In genomic region chr12:6607751-6608591, GRCh38 we compare ENCODE assay signal across 1 cellular context.
TF ChIP-seq lines count a peak whose summit lies in the region.

No MANE protein-coding gene starts in this region.

TF ChIP-seq in GM12878, 131 proteins besides CTCF, POLR2A, EP300 and RAD21:
- TF ChIP-seq GATAD2B (conservative IDR thresholded peaks at IDR 0.05; ENCODE audit: low read depth) (0 out of 2 replicates have a peak, but pooled peaks have one; percentile 20), POU2F2 (IDR thresholded peaks at IDR 0.05; ENCODE audit: borderline replicate concordance, low read depth, low read length) (peak; percentile 81; the same call in 2 of the 3 replicates), PRDM15 (CRISPR knock-in tag; IDR thresholded peaks at IDR 0.05) (peak; percentile 7; the same call in 1 of the 2 replicates), NFIC (IDR thresholded peaks at IDR 0.05; ENCODE audit: low read depth, low read length) (peak; percentile 52; the same call in 1 of the 2 replicates), SKIL (IDR thresholded peaks at IDR 0.05; ENCODE audit: low read depth, poor library complexity, severe bottlenecking) (no peak), CHD2 (IDR thresholded peaks at IDR 0.05; ENCODE audit: borderline replicate concordance, low read depth, low read length) (peak; percentile 31; the same call in 1 of the 2 replicates), HDGF (IDR thresholded peaks at IDR 0.05) (peak; percentile 83), NBN (IDR thresholded peaks at IDR 0.05) (peak; percentile 93), IKZF1 (conservative IDR thresholded peaks at IDR 0.05) (0 out of 2 replicates have a peak, but pooled peaks have one; percentile 31), PKNOX1 (IDR thresholded peaks at IDR 0.05) (peak; percentile 95), SMARCA5 (IDR thresholded peaks at IDR 0.05) (peak; percentile 79), RUNX3 (IDR thresholded peaks at IDR 0.05; ENCODE audit: low read length) (peak; percentile 38; the same call in 1 of the 2 replicates), BMI1 (IDR thresholded peaks at IDR 0.05; ENCODE audit: borderline replicate concordance) (no peak), SREBF2 (IDR thresholded peaks at IDR 0.05; ENCODE audit: low read length) (peak; percentile 39; the same call in 1 of the 2 replicates), SMC3 (IDR thresholded peaks at IDR 0.05; ENCODE audit: borderline replicate concordance, low read length) (peak; percentile 30), YY1 (IDR thresholded peaks at IDR 0.05; ENCODE audit: low read depth, low read length) (no peak), RELA (IDR thresholded peaks at IDR 0.05; ENCODE audit: borderline replicate concordance, partially characterized antibody) (no peak), SMAD1 (IDR thresholded peaks at IDR 0.05; ENCODE audit: low read depth, partially characterized antibody) (no peak), CBFB (IDR thresholded peaks at IDR 0.05; ENCODE audit: low read depth) (no peak; the same call in 1 of the 2 replicates), MEF2B (IDR thresholded peaks at IDR 0.05; ENCODE audit: partially characterized antibody, poor library complexity, severe bottlenecking) (peak; percentile 20), NR2C2 (IDR thresholded peaks at IDR 0.05; ENCODE audit: borderline replicate concordance, control insufficient read depth, insufficient read length, low read depth) (no peak), E2F4 (IDR thresholded peaks at IDR 0.05; ENCODE audit: low read depth, low read length) (no peak), BHLHE40 (IDR thresholded peaks at IDR 0.05; ENCODE audit: borderline replicate concordance in 1 of 2, low read depth in 2 of 2, low read length in 1 of 2) (no peak), DPF2 (IDR thresholded peaks at IDR 0.05) (peak; percentile 56), EZH2 (IDR thresholded peaks at IDR 0.05; ENCODE audit: borderline replicate concordance, control insufficient read depth, low read depth, low read length) (no peak), CBX3 (IDR thresholded peaks at IDR 0.05; ENCODE audit: borderline replicate concordance, low read depth) (no peak), IKZF2 (IDR thresholded peaks at IDR 0.05) (peak; percentile 48 to 49), SP1 (IDR thresholded peaks at IDR 0.05; ENCODE audit: low read depth, low read length) (no peak), PBX3 (IDR thresholded peaks at IDR 0.05; ENCODE audit: insufficient replicate concordance, low read depth, low read length) (peak; percentile 67), EED (IDR thresholded peaks at IDR 0.05; ENCODE audit: low read depth) (peak; percentile 40; the same call in 1 of the 2 replicates), MYB (IDR thresholded peaks at IDR 0.05; ENCODE audit: borderline replicate concordance, low read depth, low read length) (no peak), SIN3A (IDR thresholded peaks at IDR 0.05; ENCODE audit: low read depth, low read length) (no peak), RELB (IDR thresholded peaks at IDR 0.05; ENCODE audit: low read depth) (peak; percentile 37; the same call in 1 of the 2 replicates), EGR1 (IDR thresholded peaks at IDR 0.05; ENCODE audit: borderline replicate concordance in 1 of 2, low read depth in 2 of 2, low read length in 2 of 2) (peak in 1 of 2 experiments; percentile 72; a peak in 2 of 3 replicates), MLLT1 (IDR thresholded peaks at IDR 0.05) (peak; percentile 24)
